ENCODE assay signal across 28 cellular contexts in the genomic region with DNA sequence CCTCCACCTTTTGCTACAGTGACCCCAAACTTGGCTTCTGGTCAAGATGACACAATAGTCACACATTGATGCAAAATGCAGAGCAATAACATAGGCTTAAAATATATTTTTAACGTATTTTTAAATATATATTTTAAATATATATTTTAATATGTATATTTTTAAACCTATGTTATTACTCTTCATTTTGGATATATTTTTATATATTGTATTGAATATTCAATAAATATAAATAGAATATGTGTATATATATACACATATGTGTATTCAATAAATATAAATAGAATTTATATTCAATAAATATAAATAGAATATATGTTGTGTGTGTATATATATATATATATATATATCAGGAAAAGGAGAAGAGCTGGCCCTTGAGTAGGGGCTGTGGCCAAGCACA.
"Had no signal": no experiment of that assay in that cellular context is flagged by ENCODE, and none has a peak within 500 bp of the region (broad histone marks: within the 10 kb centered on the region; RNA-seq: fewer than 3 reads in every experiment).

No MANE protein-coding gene starts in this region.

- H3K27ac ChIP-seq: left ventricle myocardium inferior, neural progenitor cell, neutrophil, right atrium auricular region, right lobe of liver, stomach, testis, thyroid gland, transverse colon, upper lobe of left lung, vagina had no signal

- H3K36me3 Mint-ChIP-seq: immature natural killer cell; mesothelial cell of epicardium; natural killer cell; neural progenitor cell; stimulated activated naive B cell treated with anti-CD40 and anti-IgM and Interleukin-4, amounts not matched to agents 10 μg/mL and 1 μg/mL and 100 μg/mL, for 72 hours had no signal

- H3K4me1 ChIP-seq: left ventricle myocardium inferior, neural progenitor cell, right atrium auricular region, right lobe of liver, stomach, testis, thyroid gland, transverse colon, upper lobe of left lung, vagina had no signal

- H3K27ac Mint-ChIP-seq: immature natural killer cell; mesothelial cell of epicardium; natural killer cell; nephron progenitor cell; neural progenitor cell; progenitor cell of endocrine pancreas; stimulated activated naive B cell treated with anti-CD40 and anti-IgM and Interleukin-4, amounts not matched to agents 10 μg/mL and 1 μg/mL and 100 μg/mL, for 72 hours had no signal

- H3K4me3 ChIP-seq: left ventricle myocardium inferior, lung, neural progenitor cell, right atrium auricular region, right lobe of liver, stomach, testis, thyroid gland, transverse colon, upper lobe of left lung, vagina had no signal

- H3K36me3 ChIP-seq: left ventricle myocardium inferior, neural progenitor cell, neutrophil, right atrium auricular region, right lobe of liver, stomach, thyroid gland, transverse colon, upper lobe of left lung, vagina had no signal

- H3K9me3 ChIP-seq: neutrophil, right atrium auricular region, right lobe of liver, testis, thyroid gland, upper lobe of left lung, vagina had no signal

- H3K4me3 Mint-ChIP-seq: immature natural killer cell; mesothelial cell of epicardium; naive B cell; natural killer cell; nephron progenitor cell; neural progenitor cell; stimulated activated naive B cell treated with anti-CD40 and anti-IgM and Interleukin-4, amounts not matched to agents 10 μg/mL and 1 μg/mL and 100 μg/mL, for 72 hours had no signal

- H3K27me3 ChIP-seq: neural progenitor cell, neutrophil, right atrium auricular region, right lobe of liver, stomach, testis, thyroid gland, transverse colon, upper lobe of left lung, vagina had no signal

- H3K4me1 Mint-ChIP-seq: immature natural killer cell; mesothelial cell of epicardium; naive B cell; natural killer cell; nephron progenitor cell; neural progenitor cell; stimulated activated naive B cell treated with anti-CD40 and anti-IgM and Interleukin-4, amounts not matched to agents 10 μg/mL and 1 μg/mL and 100 μg/mL, for 72 hours had no signal

- H3K27me3 Mint-ChIP-seq: naive B cell; stimulated activated naive B cell treated with anti-CD40 and anti-IgM and Interleukin-4, amounts not matched to agents 10 μg/mL and 1 μg/mL and 100 μg/mL, for 72 hours had no signal

- FAIRE-seq: islet of Langerhans had no signal

- ATAC-seq: natural killer cell; right lobe of liver; stimulated activated naive B cell treated with anti-CD40 and anti-IgM and Interleukin-4, amounts not matched to agents 10 μg/mL and 1 μg/mL and 100 μg/mL, for 72 hours; stimulated activated naive CD8-positive, alpha-beta T cell treated with anti-CD3 and anti-CD28 coated beads, Interleukin-15, Interleukin-2, amounts not matched to agents 100 U/mL and 50 U/mL, for 24 hours had no signal

- DNase-seq: hypothalamus; immature natural killer cell; left ventricle myocardium inferior; mesendoderm; naive B cell; natural killer cell; nephron progenitor cell; occipital lobe; right lobe of liver; stimulated activated CD4-positive, alpha-beta T cell treated with anti-CD3 and anti-CD28 coated beads, Interleukin-12 subunit alpha, Interleukin-12 subunit beta, amount 100 ng/mL, for 4 hours; stimulated activated CD4-positive, alpha-beta T cell treated with anti-CD3 and anti-CD28 coated beads, Interleukin-15, amount 100 ng/mL, for 24 hours; stimulated activated CD4-positive, alpha-beta T cell treated with anti-CD3 and anti-CD28 coated beads, Interleukin-2, amount 100 ng/mL, for 24 hours; stimulated activated CD4-positive, alpha-beta T cell treated with anti-CD3 and anti-CD28 coated beads, Interleukin-4, amount 100 ng/mL, for 1 hour; stimulated activated naive B cell treated with anti-CD40 and anti-IgM and Interleukin-4, amounts not matched to agents 10 μg/mL and 1 μg/mL and 100 μg/mL, for 72 hours; stimulated activated naive CD8-positive, alpha-beta T cell treated with anti-CD3 and anti-CD28 coated beads, Interleukin-15, Interleukin-2, amounts not matched to agents 100 U/mL and 50 U/mL, for 24 hours; stomach; testis; thyroid gland; transverse colon; upper lobe of left lung had no signal
